8 cellular contexts compared by ENCODE assay signal in the genomic region with DNA sequence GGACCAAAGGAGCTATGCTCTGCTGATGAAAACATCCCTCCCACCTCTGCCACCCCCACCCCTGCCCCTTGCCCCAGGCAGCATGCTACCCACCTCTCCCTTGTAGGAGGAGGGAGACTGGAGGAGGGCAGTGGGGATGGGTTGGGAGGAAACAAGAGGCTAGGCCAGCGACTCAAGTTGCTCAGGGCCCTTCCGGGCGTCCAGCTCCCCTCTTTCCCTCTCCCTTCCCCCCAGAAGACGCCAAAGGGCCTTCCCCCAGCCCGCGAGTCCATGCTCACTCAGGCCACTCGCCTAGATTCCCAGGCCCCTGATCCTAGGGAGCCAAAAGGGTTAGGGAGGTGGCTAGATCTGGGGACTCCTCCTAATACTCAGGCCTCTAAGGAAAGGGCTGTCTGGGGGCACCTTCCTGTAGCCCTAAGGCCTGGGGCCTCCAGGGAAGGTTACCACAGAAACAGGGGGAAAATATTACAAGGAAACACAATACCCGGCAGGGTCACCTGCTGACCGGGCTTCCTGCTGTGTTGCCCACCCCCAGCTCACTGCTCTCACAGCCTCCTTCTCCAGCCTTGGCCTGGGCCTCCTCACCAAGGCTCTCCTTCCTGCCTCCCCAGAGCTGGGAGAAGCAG. TPM values are rescaled to one million over a fixed set of nuclear protein-coding genes. Genes with fewer than 3 reads are reported as not detected.
DNase-seq lines count a peak whose midpoint lies in the region; ATAC-seq and TF ChIP-seq lines count a peak whose summit lies in the region.

No MANE protein-coding gene starts in this region.

- H3K9me3 ChIP-seq in mammary epithelial cell (replicated peaks; ENCODE audit: insufficient read depth, low read length) (no peaks in the 10 kb centered on the region), transverse colon (no peaks in the 10 kb centered on the region), WERI-Rb-1 (ENCODE audit: severe bottlenecking) (no peaks in the 10 kb centered on the region)

- H3K79me1 ChIP-seq in mesendoderm (ENCODE audit: low read length): peaks cover 29% of the 10 kb centered on the region

- H3K27ac ChIP-seq in mammary epithelial cell (ENCODE audit: insufficient read depth, low read depth, low read length): no peak overlapping the region
- H3K27ac ChIP-seq in mesendoderm (ENCODE audit: low read depth, low read length): peak overlapping the region; percentile 4
- peak overlapping the region; percentile 93 to 97 (median 96) for H3K27ac ChIP-seq in transverse colon
- no peak overlapping the region for H3K27ac ChIP-seq in WERI-Rb-1

- peak overlapping the region; percentile 97 for H3K4me3 Mint-ChIP-seq in activated CD8-positive, alpha-beta memory T cell treated with anti-CD3 and anti-CD28 coated beads, Interleukin-2, amount 10 ng/mL, durations not matched to agents 7 days and 5 days

- dilution Hi-C loops in mammary epithelial cell (cut with HindIII; ENCODE audit: low sequenced_read_pairs): loop anchor here (5.0 kb wide), 1 partner anchor 34 kb away; no protein-coding TSS in a partner anchor

- H3K36me3 Mint-ChIP-seq in activated CD8-positive, alpha-beta memory T cell treated with anti-CD3 and anti-CD28 coated beads, Interleukin-2, amount 10 ng/mL, durations not matched to agents 7 days and 5 days: peaks cover 45% of the 10 kb centered on the region

- H3K56ac ChIP-seq in mesendoderm (ENCODE audit: low read length): peak overlapping the region; percentile 61

- TF ChIP-seq CTCF in mammary epithelial cell (conservative IDR thresholded peaks at IDR 0.05 in 1 of 2, IDR thresholded peaks at IDR 0.05 in 1 of 2; ENCODE audit: extremely low read depth in 1 of 2, insufficient read depth in 1 of 2, low read depth in 1 of 2, low read length in 2 of 2) (no peak), transverse colon (IDR thresholded peaks at IDR 0.05) (no peak), WERI-Rb-1 (IDR thresholded peaks at IDR 0.05; ENCODE audit: low read depth, low read length) (no peak)

- CTCF ChIA-PET in activated CD8-positive, alpha-beta memory T cell treated with anti-CD3 and anti-CD28 coated beads, Interleukin-2, amount 10 ng/mL, durations not matched to agents 7 days and 5 days (lab: Charles Lee): interaction anchor here (1.1 to 27.3 kb wide), 9 partner anchors 9 to 99 kb away, joined by 3 to 775 read pairs (median 7); a partner anchor contains a TSS
- CTCF ChIA-PET in mammary epithelial cell (lab: Charles Lee; ENCODE audit: low non-redundant PET): no interaction called here

- H3K4me2 ChIP-seq in mammary epithelial cell (ENCODE audit: insufficient read depth, low read depth, low read length) (peak overlapping the region; percentile 95), mesendoderm (ENCODE audit: low read length) (peak overlapping the region; percentile 4)

- H4K20me1 ChIP-seq in mammary epithelial cell (ENCODE audit: insufficient read depth, low read length): no peaks in the 10 kb centered on the region

- no peak overlapping the region for H4K5ac ChIP-seq in mesendoderm (ENCODE audit: low read length)

- H2AK5ac ChIP-seq in mesendoderm (ENCODE audit: low read length): no peak overlapping the region

- peak overlapping the region; percentile 96 for H3K27ac Mint-ChIP-seq in activated CD8-positive, alpha-beta memory T cell treated with anti-CD3 and anti-CD28 coated beads, Interleukin-2, amount 10 ng/mL, durations not matched to agents 7 days and 5 days

- H3K9me3 Mint-ChIP-seq in activated CD8-positive, alpha-beta memory T cell treated with anti-CD3 and anti-CD28 coated beads, Interleukin-2, amount 10 ng/mL, durations not matched to agents 7 days and 5 days (ENCODE audit: low read depth): no peaks in the 10 kb centered on the region

- no peak overlapping the region for H2BK5ac ChIP-seq in mesendoderm (ENCODE audit: low read length)

- H3K4me3 ChIP-seq in mammary epithelial cell (replicated peaks in 1 of 3; ENCODE audit: insufficient read depth in 1 of 3, low read depth in 2 of 3, low read length in 3 of 3) (no peak overlapping the region), mesendoderm (ENCODE audit: low read length) (no peak overlapping the region), transverse colon (peak overlapping the region in 3 of 4 donors; percentile 1 to 72 (median 13)), WERI-Rb-1 (ENCODE audit: low read depth, low read length) (no peak overlapping the region)

- H2BK120ac ChIP-seq in mesendoderm (ENCODE audit: low read depth, low read length): no peak overlapping the region

- WGBS in mammary epithelial cell (ENCODE audit: low coverage, missing lambda C conversion rate): no CpG with 5 or more reads among the region's 9 CpGs
- WGBS in mesendoderm (ENCODE audit: extremely low coverage, insufficient coverage, low lambda C conversion rate): no CpG with 5 or more reads among the region's 9 CpGs
- 51% methylated on average over 9 of the region's 9 CpGs; no CpG with 5 or more reads in 1 of the 2 donors for WGBS in transverse colon (ENCODE audit: low coverage in 1 of 2), 2 donors

- H3K23ac ChIP-seq in mesendoderm (ENCODE audit: low read length): no peak overlapping the region

- DNase-seq in activated CD8-positive, alpha-beta memory T cell treated with anti-CD3 and anti-CD28 coated beads, Interleukin-2, amount 10 ng/mL, durations not matched to agents 7 days and 5 days: no peak
- DNase-seq in activated CD8-positive, alpha-beta memory T cell treated with anti-CD3 and anti-CD28 coated beads for 24 hours: no peak
- no peak for DNase-seq in mammary epithelial cell
- peak; percentile 56 for DNase-seq in mesendoderm
- DNase-seq in transverse colon: no peak
- no peak for DNase-seq in WERI-Rb-1
- no peak for DNase-seq in GF-D8 (lab: John Stamatoyannopoulos, UW)

- in situ Hi-C loops in mammary epithelial cell (cut with MboI; ENCODE audit: low sequenced_read_pairs in 2 of 2): no loop called here
- in situ Hi-C loops in transverse colon (cut with MboI; ENCODE audit: low pct_ligation_motif_present in 1 of 4, low pct_unique_long_range_greater_than_20kb in 1 of 4, low sequenced_read_pairs in 3 of 4): no loop called here

- peaks cover 60% of the 10 kb centered on the region for H3K4me1 ChIP-seq in mammary epithelial cell (ENCODE audit: insufficient read depth, low read length)
- H3K4me1 ChIP-seq in mesendoderm (ENCODE audit: control insufficient read depth, low read depth, low read length): peaks cover 57% of the 10 kb centered on the region
- H3K4me1 ChIP-seq in transverse colon: peaks cover 34 to 81% (median 75%) of the 10 kb centered on the region in 4 donors

- H3K18ac ChIP-seq in mesendoderm (ENCODE audit: low read length): peak overlapping the region; percentile 35

- TF ChIP-seq EP300 in transverse colon (IDR thresholded peaks at IDR 0.05; ENCODE audit: low read depth): no peak

- no peak overlapping the region for H3K9ac ChIP-seq in mammary epithelial cell (ENCODE audit: insufficient read depth, low read length)
- peak overlapping the region; percentile 91 for H3K9ac ChIP-seq in mesendoderm (ENCODE audit: low read length)

- intact Hi-C loops in mammary epithelial cell (cut with micrococcal nuclease): loop anchor here (5.0 kb wide), 2 partner anchors 34 to 74 kb away; no protein-coding TSS in a partner anchor
- intact Hi-C loops in transverse colon (cut with DNase I; ENCODE audit: low total_unique reads): no loop called here

- peaks cover 69% of the 10 kb centered on the region for H3K4me1 Mint-ChIP-seq in activated CD8-positive, alpha-beta memory T cell treated with anti-CD3 and anti-CD28 coated beads, Interleukin-2, amount 10 ng/mL, durations not matched to agents 7 days and 5 days

- H2BK15ac ChIP-seq in mesendoderm (replicated peaks; ENCODE audit: low read depth): no peak overlapping the region

- H3K79me2 ChIP-seq in mammary epithelial cell (ENCODE audit: insufficient read depth, low read length) (peaks cover 90% of the 10 kb centered on the region), mesendoderm (ENCODE audit: control insufficient read depth, insufficient read depth, low read length) (peaks cover 70% of the 10 kb centered on the region)

- no peak overlapping the region for H2AFZ ChIP-seq in mammary epithelial cell (ENCODE audit: low read depth, low read length)

- no peak overlapping the region for H3K4ac ChIP-seq in mesendoderm (ENCODE audit: low read depth, low read length)

- no peak for TF ChIP-seq POLR2A in transverse colon (IDR thresholded peaks at IDR 0.05)

- H3K27me3 ChIP-seq in mammary epithelial cell (ENCODE audit: insufficient read depth, low read length): no peaks in the 10 kb centered on the region
- H3K27me3 ChIP-seq in mesendoderm (ENCODE audit: insufficient read depth, low read length, poor library complexity): no peaks in the 10 kb centered on the region
- H3K27me3 ChIP-seq in transverse colon: no peaks in the 10 kb centered on the region
- H3K27me3 ChIP-seq in WERI-Rb-1 (ENCODE audit: insufficient read depth, low read depth, severe bottlenecking): no peaks in the 10 kb centered on the region

- H3K27me3 Mint-ChIP-seq in activated CD8-positive, alpha-beta memory T cell treated with anti-CD3 and anti-CD28 coated beads, Interleukin-2, amount 10 ng/mL, durations not matched to agents 7 days and 5 days: no peaks in the 10 kb centered on the region

- no peak for ATAC-seq in activated CD8-positive, alpha-beta memory T cell treated with anti-CD3 and anti-CD28 coated beads, Interleukin-2, amount 10 ng/mL, durations not matched to agents 7 days and 5 days
- no peak for ATAC-seq in HG03025 (IDR thresholded peaks at IDR 0.05; ENCODE audit: low FRiP score, unreplicated experiment)

- H3K36me3 ChIP-seq in mammary epithelial cell (ENCODE audit: insufficient read depth, low read length) (no peaks in the 10 kb centered on the region), mesendoderm (ENCODE audit: control insufficient read depth, insufficient read depth, low read length) (no peaks in the 10 kb centered on the region), transverse colon (no peaks in the 10 kb centered on the region), WERI-Rb-1 (0 out of 2 replicates have a peak, but pooled peaks cover 4% of the 10 kb centered on the region)

- H4K8ac ChIP-seq in mesendoderm (ENCODE audit: low read depth, low read length): no peak overlapping the region

- BruUV-seq in mammary epithelial cell (replicated peaks; lab: Mats Ljungman, UMichigan): no TSS peak

RNA-seq across cellular contexts. Expression of a gene that starts 2.9 kb away (rescaled TPM):
- 100 to 1,000 TPM; 226 to 284 TPM for total RNA-seq in activated CD8-positive, alpha-beta memory T cell treated with anti-CD3 and anti-CD28 coated beads, Interleukin-2, amount 10 ng/mL, durations not matched to agents 7 days and 5 days
- total RNA-seq in mammary epithelial cell: 10 to 100 TPM; 17.7 to 72.1 TPM
- polyA plus RNA-seq in mammary epithelial cell: 30.5 TPM
- polyA minus RNA-seq in mammary epithelial cell: 96.1 TPM
- polyA plus RNA-seq in mesendoderm (2013, experiment 1 of 2): 50.1 TPM
- polyA plus RNA-seq in mesendoderm (2013, experiment 2 of 2): 51.3 TPM
- 100 to 1,000 TPM in 1 of 4 donors, 10 to 100 TPM in 3; 19.4 to 133 (median 28.3) TPM for total RNA-seq in transverse colon

RNA-seq across cellular contexts. Expression of a gene that starts 43.7 kb away (rescaled TPM):
- total RNA-seq in activated CD8-positive, alpha-beta memory T cell treated with anti-CD3 and anti-CD28 coated beads, Interleukin-2, amount 10 ng/mL, durations not matched to agents 7 days and 5 days: 10 to 100 TPM; 13.9 to 18.5 TPM
- total RNA-seq in mammary epithelial cell (10 to 100 TPM; 22.0 to 29.3 TPM), transverse colon (10 to 100 TPM; 19.9 to 76.7 (median 23.1) TPM)
- 11.8 TPM for polyA plus RNA-seq in mammary epithelial cell
- 22.0 TPM for polyA minus RNA-seq in mammary epithelial cell
- 9.6 TPM for polyA plus RNA-seq in mesendoderm (2013, experiment 1 of 2)
- polyA plus RNA-seq in mesendoderm (2013, experiment 2 of 2): 9.2 TPM

RNA-seq across cellular contexts. Expression of a gene that starts 58.1 kb away (rescaled TPM):
- 1 to 10 TPM; 1.5 to 1.9 TPM for total RNA-seq in activated CD8-positive, alpha-beta memory T cell treated with anti-CD3 and anti-CD28 coated beads, Interleukin-2, amount 10 ng/mL, durations not matched to agents 7 days and 5 days
- 10 to 100 TPM in 1 of 2 donors, 1 to 10 TPM in 1; 9.7 to 41.0 TPM for total RNA-seq in mammary epithelial cell
- 6.2 TPM for polyA plus RNA-seq in mammary epithelial cell
- polyA minus RNA-seq in mammary epithelial cell: 10.0 TPM
- 7.8 TPM for polyA plus RNA-seq in mesendoderm (2013, experiment 1 of 2)
- 7.4 TPM for polyA plus RNA-seq in mesendoderm (2013, experiment 2 of 2)
- 10 to 100 TPM in 2 of 4 donors, 1 to 10 TPM in 2; 8.1 to 51.7 (median 24.6) TPM for total RNA-seq in transverse colon

Comparison
In these comparisons a context has a peak if more than half of its experiments do, and no peak if none do; other contexts are left out.
1. H3K27ac ChIP-seq: peak in mesendoderm (single experiment) and transverse colon (4 of 4); none in mammary epithelial cell (single experiment) and WERI-Rb-1 (single experiment).
2. H3K4me3 ChIP-seq: peak in transverse colon (3 of 4); none in mammary epithelial cell (0 of 3), mesendoderm (single experiment) and WERI-Rb-1 (single experiment).